Comparison of ENCODE assay signal across 8 cellular contexts in the genomic region with DNA sequence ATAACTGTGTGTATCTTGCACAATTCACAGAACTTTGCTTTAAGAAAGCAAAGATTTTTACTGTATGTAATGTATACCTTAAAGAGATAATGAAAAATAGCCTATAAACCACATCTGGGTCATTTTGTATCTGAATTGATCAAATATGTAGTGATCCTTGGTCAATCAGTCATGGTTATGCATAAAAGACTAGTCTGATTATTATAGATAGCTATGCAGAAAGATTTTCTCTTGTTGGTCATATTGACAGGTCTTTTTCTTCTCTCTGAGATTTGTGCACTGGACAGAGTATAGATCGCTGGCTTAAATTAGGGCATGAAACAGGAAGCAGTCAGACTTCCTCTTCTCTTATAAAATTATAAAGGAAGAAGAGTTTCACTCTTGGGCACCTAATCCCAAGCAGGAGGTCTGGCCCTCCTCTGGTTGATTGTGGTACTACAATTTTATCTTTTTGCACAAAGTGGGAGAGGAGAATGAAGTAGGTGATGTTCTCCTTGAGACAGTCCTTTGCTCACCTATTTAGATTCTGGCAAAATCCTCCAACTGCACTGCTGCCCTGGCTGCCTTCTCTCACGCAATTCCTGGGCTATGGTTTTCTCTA.
DNase-seq lines count a peak whose midpoint lies in the region; ATAC-seq and TF ChIP-seq lines count a peak whose summit lies in the region.

No MANE protein-coding gene starts in this region.

- H3K36me3 ChIP-seq in OCI-LY3 (replicated peaks; ENCODE audit: low read depth, low read length) = no peaks in the 10 kb centered on the region

- no peak overlapping the region for H3K27ac ChIP-seq in OCI-LY3 (ENCODE audit: low read length)

- H3K4me3 Mint-ChIP-seq in activated T-helper 17 cell treated with anti-CD3 and anti-CD28 coated beads, Interleukin-2, amount 50 U/mL, for 72 hours = no peak overlapping the region

- no peak overlapping the region for H2AFZ ChIP-seq in OCI-LY3 (ENCODE audit: low read depth, low read length)

- no peaks in the 10 kb centered on the region for H3K9me3 ChIP-seq in OCI-LY3 (ENCODE audit: insufficient read depth, low read length)

- no peak overlapping the region for H3K4me2 ChIP-seq in OCI-LY3 (ENCODE audit: low read length)

- peak; percentile 42 for TF ChIP-seq CTCF in OCI-LY3 (IDR thresholded peaks at IDR 0.05; ENCODE audit: low read depth, low read length)

- no peaks in the 10 kb centered on the region for H3K36me3 Mint-ChIP-seq in activated T-helper 17 cell treated with anti-CD3 and anti-CD28 coated beads, Interleukin-2, amount 50 U/mL, for 72 hours (ENCODE audit: low read depth)

- H3K4me1 Mint-ChIP-seq in activated T-helper 17 cell treated with anti-CD3 and anti-CD28 coated beads, Interleukin-2, amount 50 U/mL, for 72 hours = no peaks in the 10 kb centered on the region

- H3K79me2 ChIP-seq in OCI-LY3 (ENCODE audit: low read length) = no peaks in the 10 kb centered on the region

- H3K4me3 ChIP-seq in OCI-LY3 (ENCODE audit: low read length) = no peak overlapping the region

- H3K9ac ChIP-seq in OCI-LY3 (ENCODE audit: low read length) = no peak overlapping the region

- no peaks in the 10 kb centered on the region for H3K27me3 ChIP-seq in OCI-LY3 (ENCODE audit: low read depth, low read length)

- DNase-seq in D341Med (ENCODE audit: low spot score) (peak; percentile 45), GM19240 (ENCODE audit: insufficient read length, low spot score) (peak; percentile 6), dermis microvascular lymphatic vessel endothelial cell (ENCODE audit: low read depth in 2 of 2) (peak; percentile 1 to 29), midbrain (lab: John Stamatoyannopoulos, UW) (peak; percentile 42)
- no peak for DNase-seq in stimulated activated CD4-positive, alpha-beta T cell treated with anti-CD3 and anti-CD28 coated beads, Interleukin-15, amount 100 ng/mL, for 24 hours

- ATAC-seq in HG03159 (IDR thresholded peaks at IDR 0.05; ENCODE audit: unreplicated experiment) = peak; percentile 92
- no peak for ATAC-seq in activated T-helper 17 cell treated with anti-CD3 and anti-CD28 coated beads, Interleukin-2, amount 50 U/mL, for 72 hours (replicated peaks)

- no peaks in the 10 kb centered on the region for H3K27me3 Mint-ChIP-seq in activated T-helper 17 cell treated with anti-CD3 and anti-CD28 coated beads, Interleukin-2, amount 50 U/mL, for 72 hours

- H3K9me3 Mint-ChIP-seq in activated T-helper 17 cell treated with anti-CD3 and anti-CD28 coated beads, Interleukin-2, amount 50 U/mL, for 72 hours = no peaks in the 10 kb centered on the region

- no peaks in the 10 kb centered on the region for H4K20me1 ChIP-seq in OCI-LY3 (ENCODE audit: insufficient read depth, low read length)

- no peak overlapping the region for H3K27ac Mint-ChIP-seq in activated T-helper 17 cell treated with anti-CD3 and anti-CD28 coated beads, Interleukin-2, amount 50 U/mL, for 72 hours

- H3K4me1 ChIP-seq in OCI-LY3 (ENCODE audit: low read length) = no peaks in the 10 kb centered on the region
